14 cellular contexts compared by ENCODE assay signal in the genomic region with DNA sequence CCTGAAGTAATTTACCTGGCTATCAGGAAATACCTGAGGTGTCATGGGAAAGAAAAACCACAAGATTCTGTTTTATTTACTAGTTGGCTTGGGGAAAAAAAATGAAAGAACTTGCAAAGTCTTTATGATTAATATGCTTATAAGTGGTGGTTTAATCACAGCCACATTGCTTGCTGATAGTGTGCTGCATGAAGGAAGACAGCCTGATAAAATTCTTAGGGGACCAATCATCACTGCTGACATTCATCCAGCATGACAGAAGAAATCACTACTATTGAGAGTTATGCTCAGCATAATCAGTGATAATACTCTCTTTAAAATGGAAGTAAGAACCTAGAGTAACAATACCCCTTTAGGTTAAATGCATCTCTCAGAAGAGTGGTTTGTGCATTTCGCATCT.
DNase-seq lines count a peak whose midpoint lies in the region; ATAC-seq and TF ChIP-seq lines count a peak whose summit lies in the region.
"Had no signal": no experiment of that assay in that cellular context is flagged by ENCODE, and none has a peak within 500 bp of the region (broad histone marks: within the 10 kb centered on the region; RNA-seq: fewer than 3 reads in every experiment).

No MANE protein-coding gene starts in this region.

- no peak overlapping the region for H2BK20ac ChIP-seq in IMR-90 (ENCODE audit: low read depth, low read length)

- no peak for TF ChIP-seq POLR2A in IMR-90 (IDR thresholded peaks at IDR 0.05; ENCODE audit: low read depth, low read length)
- TF ChIP-seq POLR2A in Peyer's patch (IDR thresholded peaks at IDR 0.05) = no peak
- TF ChIP-seq POLR2A in vagina (IDR thresholded peaks at IDR 0.05) = no peak

- peak; percentile 34 for DNase-seq in EH (ENCODE audit: low read depth)
- DNase-seq in IMR-90 = peak; percentile 31
- peak; percentile 45 for DNase-seq in brain microvascular endothelial cell
- peak; percentile 11 for DNase-seq in kidney tubule cell (ENCODE audit: low spot score)
- DNase-seq in Peyer's patch = no peak
- DNase-seq in vagina (ENCODE audit: extremely low spot score in 2 of 2) = no peak
- DNase-seq in foreskin melanocyte = no peak
- DNase-seq in activated CD4-positive, CD25-positive, alpha-beta regulatory T cell treated with anti-CD3 and anti-CD28 coated beads, Interleukin-2, amount 50 U/mL, for 72 hours = no peak
- DNase-seq: BE2C; C1 segment of cervical spinal cord; Caco-2; CD4-positive, CD25-positive, alpha-beta regulatory T cell; CD8-positive, alpha-beta memory T cell; H9 had no signal

- no peak overlapping the region for H4K91ac ChIP-seq in IMR-90 (ENCODE audit: insufficient read depth, low read depth, low read length)

- no peak for TF ChIP-seq RAD21 in IMR-90 (IDR thresholded peaks at IDR 0.05; ENCODE audit: low read length)

- no peak overlapping the region for H3K4ac ChIP-seq in IMR-90 (ENCODE audit: low read depth, low read length)

- no peak overlapping the region for H3K4me2 ChIP-seq in IMR-90 (ENCODE audit: low read depth, low read length)

- CTCF ChIA-PET in IMR-90 (lab: Yijun Ruan, JAX) = no interaction called here

- no peaks in the 10 kb centered on the region for H3K79me1 ChIP-seq in IMR-90 (ENCODE audit: low read depth in 1 of 2, low read length in 2 of 2)

- H2BK15ac ChIP-seq in IMR-90 (ENCODE audit: low read depth, low read length) = no peak overlapping the region

- POLR2A ChIA-PET in IMR-90 (lab: Charles Lee; ENCODE audit: unreplicated experiment) = no interaction called here

- H3K9ac ChIP-seq in IMR-90 (ENCODE audit: low read depth, low read length) = no peak overlapping the region

- H4K20me1 ChIP-seq in IMR-90 (ENCODE audit: insufficient read depth, low read length) = no peaks in the 10 kb centered on the region

- no peak overlapping the region for H4K8ac ChIP-seq in IMR-90 (ENCODE audit: low read depth in 2 of 2, low read length in 2 of 2)

- H3K27me3 ChIP-seq in IMR-90 (ENCODE audit: control insufficient read depth, insufficient read depth, low read length) = no peaks in the 10 kb centered on the region
- no peaks in the 10 kb centered on the region for H3K27me3 ChIP-seq in brain microvascular endothelial cell (replicated peaks)
- H3K27me3 ChIP-seq in Peyer's patch = no peaks in the 10 kb centered on the region
- no peaks in the 10 kb centered on the region for H3K27me3 ChIP-seq in vagina
- H3K27me3 ChIP-seq: BE2C had no signal

- H3K36me3 ChIP-seq in IMR-90 (ENCODE audit: control insufficient read depth, insufficient read depth, low read length) = no peaks in the 10 kb centered on the region
- H3K36me3 ChIP-seq in brain microvascular endothelial cell (replicated peaks) = no peaks in the 10 kb centered on the region
- H3K36me3 ChIP-seq in Peyer's patch = no peaks in the 10 kb centered on the region
- no peaks in the 10 kb centered on the region for H3K36me3 ChIP-seq in vagina
- H3K36me3 ChIP-seq: BE2C had no signal

- H3K23ac ChIP-seq in IMR-90 (ENCODE audit: low read depth, low read length) = no peak overlapping the region

- WGBS in IMR-90 (ENCODE audit: extremely low coverage in 2 of 2, insufficient read length in 1 of 2), 2 experiments = no CpG with 5 or more reads among the region's 1 CpG

- H3K27ac ChIP-seq in IMR-90 (ENCODE audit: insufficient read depth, low read length) (no peak overlapping the region), brain microvascular endothelial cell (no peak overlapping the region), Peyer's patch (no peak overlapping the region), vagina (no peak overlapping the region)

- H3K4me1 ChIP-seq in IMR-90 (ENCODE audit: control insufficient read depth, insufficient read depth, low read length) (peaks cover 9% of the 10 kb centered on the region), Peyer's patch (no peaks in the 10 kb centered on the region), vagina (no peaks in the 10 kb centered on the region)
- H3K4me1 ChIP-seq: BE2C, Caco-2 had no signal

- H3K14ac ChIP-seq in IMR-90 (replicated peaks; ENCODE audit: low read depth, low read length) = no peak overlapping the region

- intact Hi-C loops in IMR-90 (cut with micrococcal nuclease) = no loop called here
- intact Hi-C loops in vagina (cut with DNase I) = no loop called here

- H3K9me1 ChIP-seq in IMR-90 (ENCODE audit: insufficient read depth, low read length) = no peaks in the 10 kb centered on the region

- no peak overlapping the region for H2AK5ac ChIP-seq in IMR-90 (ENCODE audit: low read depth, low read length)

- no peak overlapping the region for H3K4me3 ChIP-seq in IMR-90 (ENCODE audit: insufficient read depth, low read depth, low read length)
- H3K4me3 ChIP-seq in brain microvascular endothelial cell (ENCODE audit: low read depth, low read length) = no peak overlapping the region
- H3K4me3 ChIP-seq in Peyer's patch = no peak overlapping the region
- H3K4me3 ChIP-seq in vagina = no peak overlapping the region

- H2BK120ac ChIP-seq in IMR-90 (ENCODE audit: low read depth, low read length) = no peak overlapping the region

- dilution Hi-C loops in IMR-90 (cut with HindIII; ENCODE audit: low sequenced_read_pairs, unreplicated experiment) = no loop called here

- no TSS peak for BruUV-seq in IMR-90 (replicated peaks; lab: Mats Ljungman, UMichigan)

- no peak overlapping the region for H2BK5ac ChIP-seq in IMR-90 (ENCODE audit: low read depth, low read length, poor library complexity, severe bottlenecking)

- H2AK9ac ChIP-seq in IMR-90 (replicated peaks; ENCODE audit: low read depth, low read length, poor library complexity) = no peak overlapping the region

- in situ Hi-C loops in IMR-90 (cut with MboI; ENCODE audit: low sequenced_read_pairs) (no loop called here), brain microvascular endothelial cell (cut with HindIII; ENCODE audit: low pct_ligation_motif_present, low sequenced_read_pairs) (no loop called here)

- no peak overlapping the region for H4K5ac ChIP-seq in IMR-90 (ENCODE audit: low read depth, low read length)

- no peak for TF ChIP-seq CTCF in IMR-90 (conservative IDR thresholded peaks at IDR 0.05; ENCODE audit: low read depth, low read length)
- no peak for TF ChIP-seq CTCF in brain microvascular endothelial cell (IDR thresholded peaks at IDR 0.05; ENCODE audit: low read depth, low read length, missing control alignments)
- TF ChIP-seq CTCF in Peyer's patch (IDR thresholded peaks at IDR 0.05) = no peak
- no peak for TF ChIP-seq CTCF in vagina (IDR thresholded peaks at IDR 0.05)

- no peak for ATAC-seq in IMR-90 (ENCODE audit: low read depth)

- H3K56ac ChIP-seq in IMR-90 (ENCODE audit: extremely low read depth, insufficient read depth, low read length) = no peak overlapping the region

- H2AFZ ChIP-seq in IMR-90 (replicated peaks; ENCODE audit: low read length, poor library complexity) = no peak overlapping the region

- no peak overlapping the region for H3K18ac ChIP-seq in IMR-90 (ENCODE audit: low read depth, low read length)

- H3K9me3 ChIP-seq in IMR-90 (ENCODE audit: control insufficient read depth, insufficient read depth, low read length) (peaks cover 2% of the 10 kb centered on the region; the same call in 1 of the 2 replicates), Peyer's patch (no peaks in the 10 kb centered on the region), vagina (no peaks in the 10 kb centered on the region)
- H3K9me3 ChIP-seq: BE2C, Caco-2 had no signal

TF ChIP-seq in IMR-90, 13 proteins besides CTCF, POLR2A, EP300 and RAD21:
- TF ChIP-seq CHD1 (IDR thresholded peaks at IDR 0.05; ENCODE audit: low read depth, low read length) = no peak
- TF ChIP-seq MXI1 (IDR thresholded peaks at IDR 0.05; ENCODE audit: borderline replicate concordance, low read depth, low read length) = no peak
- no peak for TF ChIP-seq BHLHE40 (IDR thresholded peaks at IDR 0.05; ENCODE audit: low read depth, low read length)
- TF ChIP-seq RFX5 (IDR thresholded peaks at IDR 0.05; ENCODE audit: low read depth, low read length) = no peak
- TF ChIP-seq CEBPB (IDR thresholded peaks at IDR 0.05; ENCODE audit: low read depth, low read length) = no peak
- TF ChIP-seq MAZ (IDR thresholded peaks at IDR 0.05; ENCODE audit: borderline replicate concordance, low read depth, low read length) = no peak
- no peak for TF ChIP-seq SMC3 (IDR thresholded peaks at IDR 0.05; ENCODE audit: low read depth, low read length)
- no peak for TF ChIP-seq NFE2L2 (IDR thresholded peaks at IDR 0.05; ENCODE audit: low read depth, low read length)
- TF ChIP-seq, protein P1, sequence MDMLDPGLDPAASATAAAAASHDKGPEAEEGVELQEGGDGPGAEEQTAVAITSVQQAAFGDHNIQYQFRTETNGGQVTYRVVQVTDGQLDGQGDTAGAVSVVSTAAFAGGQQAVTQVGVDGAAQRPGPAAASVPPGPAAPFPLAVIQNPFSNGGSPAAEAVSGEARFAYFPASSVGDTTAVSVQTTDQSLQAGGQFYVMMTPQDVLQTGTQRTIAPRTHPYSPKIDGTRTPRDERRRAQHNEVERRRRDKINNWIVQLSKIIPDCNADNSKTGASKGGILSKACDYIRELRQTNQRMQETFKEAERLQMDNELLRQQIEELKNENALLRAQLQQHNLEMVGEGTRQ (IDR thresholded peaks at IDR 0.05; ENCODE audit: low read depth, low read length) = no peak
- no peak for TF ChIP-seq FOS (IDR thresholded peaks at IDR 0.05; ENCODE audit: low read depth, low read length)
- TF ChIP-seq MAFK (IDR thresholded peaks at IDR 0.05; ENCODE audit: low read depth, low read length) = no peak
- TF ChIP-seq, protein P2, sequence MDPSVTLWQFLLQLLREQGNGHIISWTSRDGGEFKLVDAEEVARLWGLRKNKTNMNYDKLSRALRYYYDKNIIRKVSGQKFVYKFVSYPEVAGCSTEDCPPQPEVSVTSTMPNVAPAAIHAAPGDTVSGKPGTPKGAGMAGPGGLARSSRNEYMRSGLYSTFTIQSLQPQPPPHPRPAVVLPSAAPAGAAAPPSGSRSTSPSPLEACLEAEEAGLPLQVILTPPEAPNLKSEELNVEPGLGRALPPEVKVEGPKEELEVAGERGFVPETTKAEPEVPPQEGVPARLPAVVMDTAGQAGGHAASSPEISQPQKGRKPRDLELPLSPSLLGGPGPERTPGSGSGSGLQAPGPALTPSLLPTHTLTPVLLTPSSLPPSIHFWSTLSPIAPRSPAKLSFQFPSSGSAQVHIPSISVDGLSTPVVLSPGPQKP (IDR thresholded peaks at IDR 0.05; ENCODE audit: borderline replicate concordance, low read depth, low read length) = no peak
- no peak for TF ChIP-seq RCOR1 (IDR thresholded peaks at IDR 0.05; ENCODE audit: insufficient replicate concordance, low read length)

Comparison
In these comparisons a context has a peak if more than half of its experiments do, and no peak if none do; other contexts are left out.
1. DNase-seq: peak in EH (single experiment), IMR-90 (single experiment), brain microvascular endothelial cell (single experiment) and kidney tubule cell (single experiment); none in Peyer's patch (0 of 3), vagina (0 of 2), foreskin melanocyte (single experiment) and activated CD4-positive, CD25-positive, alpha-beta regulatory T cell treated with anti-CD3 and anti-CD28 coated beads, Interleukin-2, amount 50 U/mL, for 72 hours (single experiment).